ENCODE assay signal across 1 cellular context in the genomic region with DNA sequence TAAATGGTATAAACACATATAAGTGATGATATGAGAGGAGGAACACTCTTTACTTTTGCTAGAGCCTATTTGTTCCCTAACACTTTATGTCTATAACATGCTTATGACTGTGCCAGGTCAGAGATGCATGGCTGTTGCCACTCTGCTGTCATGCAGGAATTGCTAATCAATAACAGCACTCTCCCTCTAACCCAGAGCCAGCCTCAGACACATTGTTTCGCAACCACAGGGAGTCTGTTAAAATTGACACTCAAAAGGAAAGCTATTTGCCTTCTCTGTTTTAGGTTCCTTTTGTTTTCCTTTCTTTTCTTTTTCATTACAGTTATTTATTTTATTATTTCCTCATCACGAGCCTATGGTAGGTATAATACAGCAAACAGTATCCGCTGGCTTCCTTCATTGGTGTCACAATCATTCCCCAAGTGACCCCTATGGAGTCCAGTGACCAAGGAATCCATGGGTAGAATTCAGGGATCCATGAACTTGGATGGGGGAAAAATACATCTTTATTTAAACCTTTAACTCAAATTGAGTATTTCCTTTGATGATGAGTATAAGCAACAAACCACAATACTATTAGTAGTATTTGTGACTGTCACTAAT.
A peak's percentile ranks its signal among the peaks of the same experiment; 100 is the strongest.
TF ChIP-seq lines count a peak whose summit lies in the region.

No MANE protein-coding gene starts in this region.

TF ChIP-seq in HepG2, 621 proteins besides CTCF, POLR2A, EP300 and RAD21 (continued from another document and continues in another):
- TF ChIP-seq, protein P1, sequence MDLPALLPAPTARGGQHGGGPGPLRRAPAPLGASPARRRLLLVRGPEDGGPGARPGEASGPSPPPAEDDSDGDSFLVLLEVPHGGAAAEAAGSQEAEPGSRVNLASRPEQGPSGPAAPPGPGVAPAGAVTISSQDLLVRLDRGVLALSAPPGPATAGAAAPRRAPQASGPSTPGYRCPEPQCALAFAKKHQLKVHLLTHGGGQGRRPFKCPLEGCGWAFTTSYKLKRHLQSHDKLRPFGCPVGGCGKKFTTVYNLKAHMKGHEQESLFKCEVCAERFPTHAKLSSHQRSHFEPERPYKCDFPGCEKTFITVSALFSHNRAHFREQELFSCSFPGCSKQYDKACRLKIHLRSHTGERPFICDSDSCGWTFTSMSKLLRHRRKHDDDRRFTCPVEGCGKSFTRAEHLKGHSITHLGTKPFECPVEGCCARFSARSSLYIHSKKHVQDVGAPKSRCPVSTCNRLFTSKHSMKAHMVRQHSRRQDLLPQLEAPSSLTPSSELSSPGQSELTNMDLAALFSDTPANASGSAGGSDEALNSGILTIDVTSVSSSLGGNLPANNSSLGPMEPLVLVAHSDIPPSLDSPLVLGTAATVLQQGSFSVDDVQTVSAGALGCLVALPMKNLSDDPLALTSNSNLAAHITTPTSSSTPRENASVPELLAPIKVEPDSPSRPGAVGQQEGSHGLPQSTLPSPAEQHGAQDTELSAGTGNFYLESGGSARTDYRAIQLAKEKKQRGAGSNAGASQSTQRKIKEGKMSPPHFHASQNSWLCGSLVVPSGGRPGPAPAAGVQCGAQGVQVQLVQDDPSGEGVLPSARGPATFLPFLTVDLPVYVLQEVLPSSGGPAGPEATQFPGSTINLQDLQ (CRISPR knock-in tag; IDR thresholded peaks at IDR 0.05): no peak
- TF ChIP-seq, protein P2, sequence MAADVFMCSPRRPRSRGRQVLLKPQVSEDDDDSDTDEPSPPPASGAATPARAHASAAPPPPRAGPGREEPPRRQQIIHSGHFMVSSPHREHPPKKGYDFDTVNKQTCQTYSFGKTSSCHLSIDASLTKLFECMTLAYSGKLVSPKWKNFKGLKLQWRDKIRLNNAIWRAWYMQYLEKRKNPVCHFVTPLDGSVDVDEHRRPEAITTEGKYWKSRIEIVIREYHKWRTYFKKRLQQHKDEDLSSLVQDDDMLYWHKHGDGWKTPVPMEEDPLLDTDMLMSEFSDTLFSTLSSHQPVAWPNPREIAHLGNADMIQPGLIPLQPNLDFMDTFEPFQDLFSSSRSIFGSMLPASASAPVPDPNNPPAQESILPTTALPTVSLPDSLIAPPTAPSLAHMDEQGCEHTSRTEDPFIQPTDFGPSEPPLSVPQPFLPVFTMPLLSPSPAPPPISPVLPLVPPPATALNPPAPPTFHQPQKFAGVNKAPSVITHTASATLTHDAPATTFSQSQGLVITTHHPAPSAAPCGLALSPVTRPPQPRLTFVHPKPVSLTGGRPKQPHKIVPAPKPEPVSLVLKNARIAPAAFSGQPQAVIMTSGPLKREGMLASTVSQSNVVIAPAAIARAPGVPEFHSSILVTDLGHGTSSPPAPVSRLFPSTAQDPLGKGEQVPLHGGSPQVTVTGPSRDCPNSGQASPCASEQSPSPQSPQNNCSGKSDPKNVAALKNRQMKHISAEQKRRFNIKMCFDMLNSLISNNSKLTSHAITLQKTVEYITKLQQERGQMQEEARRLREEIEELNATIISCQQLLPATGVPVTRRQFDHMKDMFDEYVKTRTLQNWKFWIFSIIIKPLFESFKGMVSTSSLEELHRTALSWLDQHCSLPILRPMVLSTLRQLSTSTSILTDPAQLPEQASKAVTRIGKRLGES (CRISPR knock-in tag; IDR thresholded peaks at IDR 0.05; ENCODE audit: borderline replicate concordance): no peak
- TF ChIP-seq HDAC6 (IDR thresholded peaks at IDR 0.05; ENCODE audit: low read depth, low read length): no peak
- TF ChIP-seq FOXA3 (CRISPR knock-in tag; IDR thresholded peaks at IDR 0.05): peak; percentile 52; the same call in 1 of the 2 replicates
- no peak for TF ChIP-seq ZFP36L1 (CRISPR knock-in tag; IDR thresholded peaks at IDR 0.05)
- TF ChIP-seq, protein P3, sequence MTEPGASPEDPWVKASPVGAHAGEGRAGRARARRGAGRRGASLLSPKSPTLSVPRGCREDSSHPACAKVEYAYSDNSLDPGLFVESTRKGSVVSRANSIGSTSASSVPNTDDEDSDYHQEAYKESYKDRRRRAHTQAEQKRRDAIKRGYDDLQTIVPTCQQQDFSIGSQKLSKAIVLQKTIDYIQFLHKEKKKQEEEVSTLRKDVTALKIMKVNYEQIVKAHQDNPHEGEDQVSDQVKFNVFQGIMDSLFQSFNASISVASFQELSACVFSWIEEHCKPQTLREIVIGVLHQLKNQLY (CRISPR knock-in tag; IDR thresholded peaks at IDR 0.05): no peak
- TF ChIP-seq MED1 (CRISPR knock-in tag; IDR thresholded peaks at IDR 0.05): no peak
- TF ChIP-seq RXRA (CRISPR knock-in tag; IDR thresholded peaks at IDR 0.05): no peak
- TF ChIP-seq, protein P4, sequence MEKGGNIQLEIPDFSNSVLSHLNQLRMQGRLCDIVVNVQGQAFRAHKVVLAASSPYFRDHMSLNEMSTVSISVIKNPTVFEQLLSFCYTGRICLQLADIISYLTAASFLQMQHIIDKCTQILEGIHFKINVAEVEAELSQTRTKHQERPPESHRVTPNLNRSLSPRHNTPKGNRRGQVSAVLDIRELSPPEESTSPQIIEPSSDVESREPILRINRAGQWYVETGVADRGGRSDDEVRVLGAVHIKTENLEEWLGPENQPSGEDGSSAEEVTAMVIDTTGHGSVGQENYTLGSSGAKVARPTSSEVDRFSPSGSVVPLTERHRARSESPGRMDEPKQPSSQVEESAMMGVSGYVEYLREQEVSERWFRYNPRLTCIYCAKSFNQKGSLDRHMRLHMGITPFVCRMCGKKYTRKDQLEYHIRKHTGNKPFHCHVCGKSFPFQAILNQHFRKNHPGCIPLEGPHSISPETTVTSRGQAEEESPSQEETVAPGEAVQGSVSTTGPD (CRISPR knock-in tag; IDR thresholded peaks at IDR 0.05): no peak
- no peak for TF ChIP-seq SETDB1 (CRISPR knock-in tag; IDR thresholded peaks at IDR 0.05; ENCODE audit: borderline replicate concordance)
- no peak for TF ChIP-seq ZNF138 (CRISPR knock-in tag; IDR thresholded peaks at IDR 0.05; ENCODE audit: low read depth)
- TF ChIP-seq ZNF569 (CRISPR knock-in tag; IDR thresholded peaks at IDR 0.05; ENCODE audit: borderline replicate concordance): no peak
- no peak for TF ChIP-seq ZBTB8A (CRISPR knock-in tag; IDR thresholded peaks at IDR 0.05; ENCODE audit: borderline replicate concordance, low read depth)
- no peak for TF ChIP-seq SRSF1 (optimal IDR thresholded peaks at IDR 0.05; ENCODE audit: low read depth, low read length)
- TF ChIP-seq ZNF354B (CRISPR knock-in tag; IDR thresholded peaks at IDR 0.05): no peak
- no peak for TF ChIP-seq JUN (CRISPR knock-in tag; IDR thresholded peaks at IDR 0.05)
- no peak for TF ChIP-seq ZNF33B (CRISPR knock-in tag; IDR thresholded peaks at IDR 0.05)
- TF ChIP-seq, protein P5, sequence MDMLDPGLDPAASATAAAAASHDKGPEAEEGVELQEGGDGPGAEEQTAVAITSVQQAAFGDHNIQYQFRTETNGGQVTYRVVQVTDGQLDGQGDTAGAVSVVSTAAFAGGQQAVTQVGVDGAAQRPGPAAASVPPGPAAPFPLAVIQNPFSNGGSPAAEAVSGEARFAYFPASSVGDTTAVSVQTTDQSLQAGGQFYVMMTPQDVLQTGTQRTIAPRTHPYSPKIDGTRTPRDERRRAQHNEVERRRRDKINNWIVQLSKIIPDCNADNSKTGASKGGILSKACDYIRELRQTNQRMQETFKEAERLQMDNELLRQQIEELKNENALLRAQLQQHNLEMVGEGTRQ (IDR thresholded peaks at IDR 0.05; ENCODE audit: low read depth, low read length): no peak
- TF ChIP-seq, protein P5 (CRISPR knock-in tag; IDR thresholded peaks at IDR 0.05; ENCODE audit: borderline replicate concordance): no peak
- TF ChIP-seq SIX4 (CRISPR knock-in tag; IDR thresholded peaks at IDR 0.05): no peak
- TF ChIP-seq ZNF749 (CRISPR knock-in tag; IDR thresholded peaks at IDR 0.05; ENCODE audit: borderline replicate concordance): no peak
- TF ChIP-seq ZNF652 (CRISPR knock-in tag; IDR thresholded peaks at IDR 0.05; ENCODE audit: borderline replicate concordance, low read depth): no peak
- TF ChIP-seq IKZF4 (CRISPR knock-in tag; IDR thresholded peaks at IDR 0.05; ENCODE audit: borderline replicate concordance, low read depth, not compliant biosample characterization): no peak
- no peak for TF ChIP-seq ZNF484 (CRISPR knock-in tag; IDR thresholded peaks at IDR 0.05; ENCODE audit: borderline replicate concordance, low read depth)
- TF ChIP-seq HNF4A (CRISPR knock-in tag; IDR thresholded peaks at IDR 0.05): peak; percentile 25; the same call in 1 of the 2 replicates
- TF ChIP-seq, protein P6, sequence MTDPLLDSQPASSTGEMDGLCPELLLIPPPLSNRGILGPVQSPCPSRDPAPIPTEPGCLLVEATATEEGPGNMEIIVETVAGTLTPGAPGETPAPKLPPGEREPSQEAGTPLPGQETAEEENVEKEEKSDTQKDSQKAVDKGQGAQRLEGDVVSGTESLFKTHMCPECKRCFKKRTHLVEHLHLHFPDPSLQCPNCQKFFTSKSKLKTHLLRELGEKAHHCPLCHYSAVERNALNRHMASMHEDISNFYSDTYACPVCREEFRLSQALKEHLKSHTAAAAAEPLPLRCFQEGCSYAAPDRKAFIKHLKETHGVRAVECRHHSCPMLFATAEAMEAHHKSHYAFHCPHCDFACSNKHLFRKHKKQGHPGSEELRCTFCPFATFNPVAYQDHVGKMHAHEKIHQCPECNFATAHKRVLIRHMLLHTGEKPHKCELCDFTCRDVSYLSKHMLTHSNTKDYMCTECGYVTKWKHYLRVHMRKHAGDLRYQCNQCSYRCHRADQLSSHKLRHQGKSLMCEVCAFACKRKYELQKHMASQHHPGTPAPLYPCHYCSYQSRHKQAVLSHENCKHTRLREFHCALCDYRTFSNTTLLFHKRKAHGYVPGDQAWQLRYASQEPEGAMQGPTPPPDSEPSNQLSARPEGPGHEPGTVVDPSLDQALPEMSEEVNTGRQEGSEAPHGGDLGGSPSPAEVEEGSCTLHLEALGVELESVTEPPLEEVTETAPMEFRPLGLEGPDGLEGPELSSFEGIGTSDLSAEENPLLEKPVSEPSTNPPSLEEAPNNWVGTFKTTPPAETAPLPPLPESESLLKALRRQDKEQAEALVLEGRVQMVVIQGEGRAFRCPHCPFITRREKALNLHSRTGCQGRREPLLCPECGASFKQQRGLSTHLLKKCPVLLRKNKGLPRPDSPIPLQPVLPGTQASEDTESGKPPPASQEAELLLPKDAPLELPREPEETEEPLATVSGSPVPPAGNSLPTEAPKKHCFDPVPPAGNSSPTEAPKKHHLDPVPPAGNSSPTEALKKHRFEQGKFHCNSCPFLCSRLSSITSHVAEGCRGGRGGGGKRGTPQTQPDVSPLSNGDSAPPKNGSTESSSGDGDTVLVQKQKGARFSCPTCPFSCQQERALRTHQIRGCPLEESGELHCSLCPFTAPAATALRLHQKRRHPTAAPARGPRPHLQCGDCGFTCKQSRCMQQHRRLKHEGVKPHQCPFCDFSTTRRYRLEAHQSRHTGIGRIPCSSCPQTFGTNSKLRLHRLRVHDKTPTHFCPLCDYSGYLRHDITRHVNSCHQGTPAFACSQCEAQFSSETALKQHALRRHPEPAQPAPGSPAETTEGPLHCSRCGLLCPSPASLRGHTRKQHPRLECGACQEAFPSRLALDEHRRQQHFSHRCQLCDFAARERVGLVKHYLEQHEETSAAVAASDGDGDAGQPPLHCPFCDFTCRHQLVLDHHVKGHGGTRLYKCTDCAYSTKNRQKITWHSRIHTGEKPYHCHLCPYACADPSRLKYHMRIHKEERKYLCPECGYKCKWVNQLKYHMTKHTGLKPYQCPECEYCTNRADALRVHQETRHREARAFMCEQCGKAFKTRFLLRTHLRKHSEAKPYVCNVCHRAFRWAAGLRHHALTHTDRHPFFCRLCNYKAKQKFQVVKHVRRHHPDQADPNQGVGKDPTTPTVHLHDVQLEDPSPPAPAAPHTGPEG (CRISPR knock-in tag; IDR thresholded peaks at IDR 0.05): no peak
- TF ChIP-seq HOXA7 (CRISPR knock-in tag; IDR thresholded peaks at IDR 0.05): no peak
- TF ChIP-seq NFE2 (CRISPR knock-in tag; IDR thresholded peaks at IDR 0.05): no peak
- TF ChIP-seq, protein P7, sequence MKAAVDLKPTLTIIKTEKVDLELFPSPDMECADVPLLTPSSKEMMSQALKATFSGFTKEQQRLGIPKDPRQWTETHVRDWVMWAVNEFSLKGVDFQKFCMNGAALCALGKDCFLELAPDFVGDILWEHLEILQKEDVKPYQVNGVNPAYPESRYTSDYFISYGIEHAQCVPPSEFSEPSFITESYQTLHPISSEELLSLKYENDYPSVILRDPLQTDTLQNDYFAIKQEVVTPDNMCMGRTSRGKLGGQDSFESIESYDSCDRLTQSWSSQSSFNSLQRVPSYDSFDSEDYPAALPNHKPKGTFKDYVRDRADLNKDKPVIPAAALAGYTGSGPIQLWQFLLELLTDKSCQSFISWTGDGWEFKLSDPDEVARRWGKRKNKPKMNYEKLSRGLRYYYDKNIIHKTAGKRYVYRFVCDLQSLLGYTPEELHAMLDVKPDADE (CRISPR knock-in tag; IDR thresholded peaks at IDR 0.05): no peak
- TF ChIP-seq ARNT2 (CRISPR knock-in tag; IDR thresholded peaks at IDR 0.05; ENCODE audit: low read depth): no peak
- no peak for TF ChIP-seq ZNF441 (CRISPR knock-in tag; IDR thresholded peaks at IDR 0.05; ENCODE audit: borderline replicate concordance)
- no peak for TF ChIP-seq RARG (CRISPR knock-in tag; IDR thresholded peaks at IDR 0.05; ENCODE audit: low read depth)
- TF ChIP-seq BRD4 (CRISPR knock-in tag; IDR thresholded peaks at IDR 0.05): no peak
- TF ChIP-seq, protein P8, sequence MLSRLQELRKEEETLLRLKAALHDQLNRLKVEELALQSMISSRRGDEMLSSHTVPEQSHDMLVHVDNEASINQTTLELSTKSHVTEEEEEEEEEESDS (CRISPR knock-in tag; IDR thresholded peaks at IDR 0.05; ENCODE audit: borderline replicate concordance): no peak
- no peak for TF ChIP-seq ZFP36L2 (CRISPR knock-in tag; IDR thresholded peaks at IDR 0.05)
- TF ChIP-seq, protein P9, sequence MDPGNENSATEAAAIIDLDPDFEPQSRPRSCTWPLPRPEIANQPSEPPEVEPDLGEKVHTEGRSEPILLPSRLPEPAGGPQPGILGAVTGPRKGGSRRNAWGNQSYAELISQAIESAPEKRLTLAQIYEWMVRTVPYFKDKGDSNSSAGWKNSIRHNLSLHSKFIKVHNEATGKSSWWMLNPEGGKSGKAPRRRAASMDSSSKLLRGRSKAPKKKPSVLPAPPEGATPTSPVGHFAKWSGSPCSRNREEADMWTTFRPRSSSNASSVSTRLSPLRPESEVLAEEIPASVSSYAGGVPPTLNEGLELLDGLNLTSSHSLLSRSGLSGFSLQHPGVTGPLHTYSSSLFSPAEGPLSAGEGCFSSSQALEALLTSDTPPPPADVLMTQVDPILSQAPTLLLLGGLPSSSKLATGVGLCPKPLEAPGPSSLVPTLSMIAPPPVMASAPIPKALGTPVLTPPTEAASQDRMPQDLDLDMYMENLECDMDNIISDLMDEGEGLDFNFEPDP (CRISPR knock-in tag; conservative IDR thresholded peaks at IDR 0.05): no peak
- TF ChIP-seq FOXO1 (CRISPR knock-in tag; IDR thresholded peaks at IDR 0.05): no peak; the same call in 1 of the 2 replicates
- no peak for TF ChIP-seq ZFX (CRISPR knock-in tag; IDR thresholded peaks at IDR 0.05; ENCODE audit: low read depth)
- peak; percentile 64; the same call in 1 of the 2 replicates for TF ChIP-seq SOX5 (CRISPR knock-in tag; IDR thresholded peaks at IDR 0.05; ENCODE audit: borderline replicate concordance)
- peak; percentile 54; the same call in 1 of the 2 replicates for TF ChIP-seq ZNF264 (CRISPR knock-in tag; IDR thresholded peaks at IDR 0.05)
- peak; percentile 54 for TF ChIP-seq BCL6 (CRISPR knock-in tag; IDR thresholded peaks at IDR 0.05)
- TF ChIP-seq SMAD9 (CRISPR knock-in tag; IDR thresholded peaks at IDR 0.05): no peak
- no peak for TF ChIP-seq ZNF530 (CRISPR knock-in tag; IDR thresholded peaks at IDR 0.05; ENCODE audit: low read depth)
- no peak for TF ChIP-seq SMAD1 (CRISPR knock-in tag; IDR thresholded peaks at IDR 0.05; ENCODE audit: borderline replicate concordance, low read depth)
- TF ChIP-seq REXO4 (CRISPR knock-in tag; IDR thresholded peaks at IDR 0.05; ENCODE audit: borderline replicate concordance): no peak
